In genomic region chr15:64343222-64343621, GRCh38 we compare ENCODE assay signal across 1 cellular context.
TF ChIP-seq lines count a peak whose summit lies in the region.

No MANE protein-coding gene starts in this region.

TF ChIP-seq in IMR-90, 13 proteins besides CTCF, POLR2A, EP300 and RAD21:
- TF ChIP-seq CHD1 (IDR thresholded peaks at IDR 0.05; ENCODE audit: low read depth, low read length) (no peak), MAZ (IDR thresholded peaks at IDR 0.05; ENCODE audit: borderline replicate concordance, low read depth, low read length) (no peak), RFX5 (IDR thresholded peaks at IDR 0.05; ENCODE audit: low read depth, low read length) (no peak), CEBPB (IDR thresholded peaks at IDR 0.05; ENCODE audit: low read depth, low read length) (no peak), MXI1 (IDR thresholded peaks at IDR 0.05; ENCODE audit: borderline replicate concordance, low read depth, low read length) (no peak), SMC3 (IDR thresholded peaks at IDR 0.05; ENCODE audit: low read depth, low read length) (no peak), NFE2L2 (IDR thresholded peaks at IDR 0.05; ENCODE audit: low read depth, low read length) (no peak), FOS (IDR thresholded peaks at IDR 0.05; ENCODE audit: low read depth, low read length) (no peak), BHLHE40 (IDR thresholded peaks at IDR 0.05; ENCODE audit: low read depth, low read length) (no peak), RCOR1 (IDR thresholded peaks at IDR 0.05; ENCODE audit: insufficient replicate concordance, low read length) (no peak), MAFK (IDR thresholded peaks at IDR 0.05; ENCODE audit: low read depth, low read length) (no peak)
- TF ChIP-seq, protein P1, sequence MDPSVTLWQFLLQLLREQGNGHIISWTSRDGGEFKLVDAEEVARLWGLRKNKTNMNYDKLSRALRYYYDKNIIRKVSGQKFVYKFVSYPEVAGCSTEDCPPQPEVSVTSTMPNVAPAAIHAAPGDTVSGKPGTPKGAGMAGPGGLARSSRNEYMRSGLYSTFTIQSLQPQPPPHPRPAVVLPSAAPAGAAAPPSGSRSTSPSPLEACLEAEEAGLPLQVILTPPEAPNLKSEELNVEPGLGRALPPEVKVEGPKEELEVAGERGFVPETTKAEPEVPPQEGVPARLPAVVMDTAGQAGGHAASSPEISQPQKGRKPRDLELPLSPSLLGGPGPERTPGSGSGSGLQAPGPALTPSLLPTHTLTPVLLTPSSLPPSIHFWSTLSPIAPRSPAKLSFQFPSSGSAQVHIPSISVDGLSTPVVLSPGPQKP (IDR thresholded peaks at IDR 0.05; ENCODE audit: borderline replicate concordance, low read depth, low read length): no peak
- TF ChIP-seq, protein P2, sequence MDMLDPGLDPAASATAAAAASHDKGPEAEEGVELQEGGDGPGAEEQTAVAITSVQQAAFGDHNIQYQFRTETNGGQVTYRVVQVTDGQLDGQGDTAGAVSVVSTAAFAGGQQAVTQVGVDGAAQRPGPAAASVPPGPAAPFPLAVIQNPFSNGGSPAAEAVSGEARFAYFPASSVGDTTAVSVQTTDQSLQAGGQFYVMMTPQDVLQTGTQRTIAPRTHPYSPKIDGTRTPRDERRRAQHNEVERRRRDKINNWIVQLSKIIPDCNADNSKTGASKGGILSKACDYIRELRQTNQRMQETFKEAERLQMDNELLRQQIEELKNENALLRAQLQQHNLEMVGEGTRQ (IDR thresholded peaks at IDR 0.05; ENCODE audit: low read depth, low read length): no peak
